27 cellular contexts compared by ENCODE assay signal in genomic region chr16:3598236-3598635, GRCh38. TPM values are rescaled to one million over a fixed set of nuclear protein-coding genes. Genes with fewer than 3 reads are reported as not detected.
"Had no signal": no experiment of that assay in that cellular context is flagged by ENCODE, and none has a peak within 500 bp of the region (broad histone marks: within the 10 kb centered on the region; RNA-seq: fewer than 3 reads in every experiment).

No MANE protein-coding gene starts in this region.

- ATAC-seq: activated CD8-positive, alpha-beta T cell treated with anti-CD3 and anti-CD28 coated beads, Interleukin-2, amount 10 ng/mL, durations not matched to agents 7 days and 5 days; PC-3 had no signal

- FAIRE-seq: TTC549 had no signal

- H3K9me3 ChIP-seq: ascending aorta, Peyer's patch, SK-N-SH had no signal

- H3K9ac ChIP-seq: SK-N-SH had no signal

- H3K27me3 ChIP-seq: ascending aorta, cardiac muscle cell, MG63, Peyer's patch, SJSA1 had no signal

- DNase-seq: activated CD4-positive, alpha-beta T cell treated with anti-CD3 and anti-CD28 coated beads, Interleukin-2, amount 10 ng/mL, durations not matched to agents 24 days and 14 days; activated CD4-positive, alpha-beta T cell treated with anti-CD3 and anti-CD28 coated beads, Interleukin-2, amount 50 U/mL, for 4 hours; activated CD8-positive, alpha-beta T cell treated with anti-CD3 and anti-CD28 coated beads, Interleukin-2, amount 10 ng/mL, durations not matched to agents 7 days and 5 days; activated gamma-delta T cell; activated naive CD4-positive, alpha-beta T cell treated with Interleukin-2 at 50 U/mL for 16 hours; activated naive CD8-positive, alpha-beta T cell treated with anti-CD3 and anti-CD28 coated beads, Interleukin-2, amount 10 ng/mL, durations not matched to agents 7 days and 5 days; activated T-cell treated with anti-CD3 and anti-CD28 coated beads, Interleukin-2, amount 50 U/mL, for 24 hours; amygdala; Kasumi-1; MG63; NCI-H1048; NCI-H1105 treated with DMSO at 0.1 percent for 48 hours; NCI-H1436; NCI-H1694; NCI-H2029; NCI-H345; NCI-H524 treated with DMSO at 0.1 percent for 48 hours; PC-3; Peyer's patch; RPMI8226; SHP77 treated with DMSO at 0.1 percent for 48 hours; SK-N-SH had no signal

- H3K27ac ChIP-seq: ascending aorta, cardiac muscle cell, Peyer's patch, SJSA1 had no signal

- H3K4me1 ChIP-seq: ascending aorta, Peyer's patch, SJSA1 had no signal

- H3K4me3 ChIP-seq: ascending aorta, cardiac muscle cell, MG63, Peyer's patch, SJSA1 had no signal

- H3K4me2 ChIP-seq: SK-N-SH had no signal

RNA-seq across cellular contexts. Expression of gene NLRC3, which starts 21.0 kb away (rescaled TPM):
- total RNA-seq: NCI-H460, PC-3, SJSA1 had no signal
- polyA plus RNA-seq: SK-N-SH had no signal
